19 cellular contexts compared by ENCODE assay signal in the genomic region with DNA sequence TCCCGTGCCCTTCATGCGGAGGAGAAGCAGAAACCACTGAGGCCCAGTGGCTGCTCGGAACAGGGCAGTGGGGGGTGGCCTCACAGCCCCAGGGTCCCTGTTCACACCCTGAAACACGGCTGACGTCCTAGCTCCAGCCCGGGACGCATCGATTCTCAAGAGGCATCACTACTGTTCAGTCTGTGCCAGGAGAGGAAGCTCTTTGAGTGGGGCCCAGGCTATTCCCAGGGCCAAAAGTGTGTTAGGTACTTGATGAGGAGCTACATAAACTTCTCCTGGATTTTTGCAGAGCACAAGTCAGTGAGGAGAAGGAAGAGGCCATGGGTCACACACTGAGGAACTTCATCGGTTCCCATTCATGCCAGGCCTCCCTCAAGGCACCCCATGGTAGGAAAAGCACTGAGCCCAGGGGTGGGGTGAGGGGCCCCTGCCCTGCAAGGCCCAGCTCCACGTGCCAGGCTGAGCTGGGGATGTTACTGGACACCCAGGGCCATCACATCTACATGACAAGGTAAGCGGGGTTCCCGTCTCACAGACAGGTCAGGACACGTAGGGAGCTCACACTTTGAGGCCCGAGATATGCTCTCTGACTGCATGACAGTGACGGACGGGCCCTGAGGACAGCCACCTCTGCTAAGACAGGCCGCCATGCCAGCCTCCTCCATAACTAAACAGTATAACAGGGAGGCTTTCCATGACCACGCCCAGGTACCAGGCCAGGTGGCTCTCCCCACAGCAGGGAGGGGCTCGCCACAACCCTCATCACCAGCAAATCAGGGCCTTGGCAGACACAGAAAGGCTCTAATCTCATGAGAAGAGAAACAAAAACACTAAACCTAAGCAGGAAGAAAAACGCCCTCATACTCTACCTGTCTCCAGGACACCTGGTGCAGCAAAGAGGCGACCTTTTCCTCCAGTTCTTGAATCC. TPM values are rescaled to one million over a fixed set of nuclear protein-coding genes. Genes with fewer than 3 reads are reported as not detected.
A peak's percentile ranks its signal among the peaks of the same experiment; 100 is the strongest.
DNase-seq lines count a peak whose midpoint lies in the region; ATAC-seq, FAIRE-seq and TF ChIP-seq lines count a peak whose summit lies in the region.
"Had no signal": no experiment of that assay in that cellular context is flagged by ENCODE, and none has a peak within 500 bp of the region (broad histone marks: within the 10 kb centered on the region; RNA-seq: fewer than 3 reads in every experiment).

No MANE protein-coding gene starts in this region.

- peaks cover 6 to 25% (median 10%) of the 10 kb centered on the region in 4 donors for H3K4me1 Mint-ChIP-seq in naive thymus-derived CD8-positive, alpha-beta T cell

- ATAC-seq in K562 (no peak), HG02981 (IDR thresholded peaks at IDR 0.05; ENCODE audit: unreplicated experiment) (no peak)
- no peak for ATAC-seq in naive thymus-derived CD8-positive, alpha-beta T cell
- ATAC-seq: left lung had no signal

- FAIRE-seq in D721Med (lab: Jason Lieb, UNC), result no peak
- FAIRE-seq in K562 (lab: Jason Lieb, UNC), result no peak
- FAIRE-seq: H1, HepG2, urothelium cell line had no signal

- no peak for TF ChIP-seq EP300 in K562 (IDR thresholded peaks at IDR 0.05; ENCODE audit: low read length)

- no peaks in the 10 kb centered on the region for H3K27me3 ChIP-seq in K562 (ENCODE audit: control insufficient read depth in 2 of 2, insufficient read depth in 2 of 2, low read length in 2 of 2)
- H3K27me3 ChIP-seq: left lung had no signal

- no peak overlapping the region for H2AFZ ChIP-seq in K562 (ENCODE audit: low read depth, low read length)

- intact Hi-C loops in K562 (cut with micrococcal nuclease), result no loop called here

- TF ChIP-seq POLR2A in K562 (conservative IDR thresholded peaks at IDR 0.05), result no peak

- peaks cover 0 to 61% (median 13%) of the 10 kb centered on the region in 3 donors for H3K36me3 Mint-ChIP-seq in naive thymus-derived CD8-positive, alpha-beta T cell

- H3K27ac Mint-ChIP-seq in naive thymus-derived CD8-positive, alpha-beta T cell, result peak overlapping the region in 6 of 10 donors; percentile 17 to 87 (median 50)
- H3K27ac Mint-ChIP-seq: nephron progenitor cell had no signal

- no peaks in the 10 kb centered on the region for H3K27me3 Mint-ChIP-seq in naive thymus-derived CD8-positive, alpha-beta T cell

- H3K4me2 ChIP-seq in K562 (ENCODE audit: insufficient read depth, low read length), result no peak overlapping the region

- no peak overlapping the region for H3K9ac ChIP-seq in K562 (ENCODE audit: insufficient read depth in 1 of 2, low read depth in 2 of 2, low read length in 2 of 2)

- no TSS peak for BruUV-seq in K562 (replicated peaks; lab: Mats Ljungman, UMichigan)

- no peak overlapping the region for H3K27ac ChIP-seq in K562 (ENCODE audit: extremely low read depth, low read depth, low read length)
- H3K27ac ChIP-seq: 22Rv1, left lung, VCaP had no signal

- POLR2A ChIA-PET in K562 (lab: Yijun Ruan, JAX), result interaction anchor here (0.6 to 1.1 kb wide), 4 partner anchors 12 to 164 kb away, joined by 3 to 5 read pairs (median 3); partner anchors contain the start of gene TNIP2
- POLR2A ChIA-PET in naive thymus-derived CD8-positive, alpha-beta T cell (lab: Charles Lee), result interaction anchor here (1.5 kb wide), 1 partner anchor 17 kb away, joined by 3 read pairs; no protein-coding TSS in a partner anchor

- no peaks in the 10 kb centered on the region; the same call in 1 of the 2 replicates for H4K20me1 ChIP-seq in K562 (replicated peaks; ENCODE audit: control insufficient read depth, insufficient read depth, low read length)

- TF ChIP-seq CTCF in D721Med (IDR thresholded peaks at IDR 0.05; ENCODE audit: insufficient read depth, missing control alignments) (no peak), K562 (IDR thresholded peaks at IDR 0.05 in 2 of 3, conservative IDR thresholded peaks at IDR 0.05 in 1 of 3; ENCODE audit: insufficient read depth in 2 of 3, low read depth in 1 of 3, low read length in 3 of 3) (no peak)

- whole genome bisulfite sequencing in K562 (ENCODE audit: insufficient coverage, low coverage, missing lambda C conversion rate), result 85% methylated on average over 21 of the region's 21 CpGs

- in situ Hi-C loops in K562 (cut with MboI), result no loop called here

- DNase-seq in DMS153 (lab: John Stamatoyannopoulos, UW) (peak; percentile 25), DMS153 treated with DMSO at 0.1 percent for 48 hours (lab: John Stamatoyannopoulos, UW; ENCODE audit: unreplicated experiment) (no peak), D721Med (ENCODE audit: insufficient read length, low spot score) (peak; percentile 10), K562 (ENCODE audit: extremely low read depth in 1 of 4, low spot score in 3 of 4) (no peak), NK-92 (lab: John Stamatoyannopoulos, UW; ENCODE audit: unreplicated experiment) (no peak)
- DNase-seq in naive thymus-derived CD8-positive, alpha-beta T cell, result no peak
- no peak for DNase-seq in stimulated activated naive CD4-positive, alpha-beta T cell treated with Interleukin-2 at 50 U/mL for 16 hours (lab: John Stamatoyannopoulos, UW)
- DNase-seq: activated CD8-positive, alpha-beta memory T cell treated with anti-CD3 and anti-CD28 coated beads, Interleukin-2, amount 50 U/mL, for 48 hours; dermis blood vessel endothelial cell; NCI-H1048; NCI-H345; nephron progenitor cell had no signal

- no peak for TF ChIP-seq RAD21 in K562 (CRISPR knock-in tag; conservative IDR thresholded peaks at IDR 0.05 in 1 of 2, IDR thresholded peaks at IDR 0.05 in 1 of 2)

- H3K4me1 ChIP-seq in K562 (replicated peaks in 1 of 2; ENCODE audit: control insufficient read depth in 2 of 2, insufficient read depth in 2 of 2, low read length in 2 of 2), result peaks cover 2 to 14% of the 10 kb centered on the region in 2 experiments; a peak in 4 of 5 replicates

- no peaks in the 10 kb centered on the region for H3K9me3 ChIP-seq in K562 (replicated peaks; ENCODE audit: control insufficient read depth, insufficient read depth, low read depth, low read length)
- H3K9me3 ChIP-seq: left lung had no signal

- H3K79me2 ChIP-seq in K562 (ENCODE audit: control insufficient read depth, insufficient read depth, low read length), result no peaks in the 10 kb centered on the region

- no peak overlapping the region for H3K4me3 ChIP-seq in K562
- H3K4me3 ChIP-seq: left lung had no signal

- H3K9me3 Mint-ChIP-seq in naive thymus-derived CD8-positive, alpha-beta T cell, result no peaks in the 10 kb centered on the region
- H3K9me3 Mint-ChIP-seq: nephron progenitor cell had no signal

- peaks cover 66% of the 10 kb centered on the region; the same call in 2 of the 3 replicates for H3K36me3 ChIP-seq in K562 (ENCODE audit: control insufficient read depth, insufficient read depth, low read length)

- no peaks in the 10 kb centered on the region for H3K9me1 ChIP-seq in K562 (ENCODE audit: control insufficient read depth, insufficient read depth, low read length)

- no peak overlapping the region for H3K4me3 Mint-ChIP-seq in naive thymus-derived CD8-positive, alpha-beta T cell
- H3K4me3 Mint-ChIP-seq: nephron progenitor cell had no signal

- CTCF ChIA-PET in K562 (lab: Yijun Ruan, JAX; ENCODE audit: low intra/inter-chr PET ratio), result no interaction called here

TF ChIP-seq in K562, 482 proteins besides CTCF, POLR2A, EP300 and RAD21:
- no peak for TF ChIP-seq ZNF347 (CRISPR knock-in tag; IDR thresholded peaks at IDR 0.05; ENCODE audit: low read depth)
- TF ChIP-seq POLR2G (IDR thresholded peaks at IDR 0.05; ENCODE audit: low read depth, low read length), result 0 out of 2 replicates have a peak, but pooled peaks have one; percentile 5

RNA-seq across cellular contexts. Expression of gene TNIP2, which starts 12.4 kb away (rescaled TPM):
- total RNA-seq in K562 (2011; cell fraction: chromatin; rRNA removed; ENCODE audit: low replicate concordance), result 24.5 and 78.1 TPM in 2 replicates
- 49.7 and 54.7 TPM in 2 replicates for total RNA-seq in K562 (2011; cell fraction: nucleolus; rRNA removed)
- 30.4 and 33.4 TPM in 2 replicates for total RNA-seq in K562 (2011; cell fraction: nucleoplasm; rRNA removed)
- total RNA-seq in K562 (2014; rRNA removed) (42.6 and 46.7 TPM in 2 replicates), K562 (2014; rRNA removed; fragmentation: Illumina TruSeq; extraction: Trizol) (11.6 and 13.1 TPM in 2 replicates), K562 (2015; rRNA removed; fragmentation: Illumina TruSeq; extraction: Trizol) (19.5 and 21.9 TPM in 2 replicates), K562 (2021) (32.2 and 35.8 TPM in 2 replicates)
- polyA plus RNA-seq in K562 (2011; rRNA removed) (17.5 and 21.8 TPM in 2 replicates), K562 (2014; fragmentation: Illumina TruSeq; extraction: Trizol) (12.1 and 18.3 TPM in 2 replicates), K562 (2014; fragmentation: Nextera tagmentation; extraction: Ambion mirVana) (1 to 10 TPM in 1 of 2 experiments, under 1 TPM in 1; 0.61 to 1.1 TPM), K562 (2014; rRNA removed) (38.1 and 38.2 TPM in 2 replicates)
- 16.5 and 28.2 TPM in 2 replicates for polyA plus RNA-seq in K562 (2011; cell fraction: cytosol; rRNA removed)
- 49.0 and 90.0 TPM in 2 replicates for polyA plus RNA-seq in K562 (2011; cell fraction: nucleus; rRNA removed)
- polyA plus RNA-seq in K562 (2012), result 30.8 and 32.9 TPM in 2 replicates
- 10.0 and 16.8 TPM in 2 replicates for polyA minus RNA-seq in K562 (2011; rRNA and poly(A)+ RNA removed)
- 13.7 and 14.7 TPM in 2 replicates for polyA minus RNA-seq in K562 (2011; cell fraction: cytosol; rRNA and poly(A)+ RNA removed)
- 16.4 and 17.5 TPM in 2 replicates for polyA minus RNA-seq in K562 (2011; cell fraction: nucleus; rRNA and poly(A)+ RNA removed)
- 10 to 100 TPM; 48.1 to 48.4 TPM for total RNA-seq in naive thymus-derived CD8-positive, alpha-beta T cell
- 10 to 100 TPM; 34.2 to 52.5 (median 43.5) TPM for polyA plus RNA-seq in naive thymus-derived CD8-positive, alpha-beta T cell

RNA-seq across cellular contexts. Expression of gene SH3BP2, which starts 49.1 kb away (rescaled TPM):
- total RNA-seq in K562 (2011; cell fraction: chromatin; rRNA removed; ENCODE audit: low replicate concordance), result 49.1 and 137 TPM in 2 replicates
- total RNA-seq in K562 (2011; cell fraction: nucleolus; rRNA removed), result 57.9 and 62.0 TPM in 2 replicates
- total RNA-seq in K562 (2011; cell fraction: nucleoplasm; rRNA removed), result 59.4 and 93.7 TPM in 2 replicates
- total RNA-seq in K562 (2014; rRNA removed) (9.7 and 15.9 TPM in 2 replicates), K562 (2014; rRNA removed; fragmentation: Illumina TruSeq; extraction: Trizol) (3.7 and 3.9 TPM in 2 replicates), K562 (2015; rRNA removed; fragmentation: Illumina TruSeq; extraction: Trizol) (3.5 and 5.6 TPM in 2 replicates), K562 (2021) (10.8 and 16.0 TPM in 2 replicates)
- polyA plus RNA-seq in K562 (2011; rRNA removed) (9.6 and 13.9 TPM in 2 replicates), K562 (2014; fragmentation: Illumina TruSeq; extraction: Trizol) (5.1 and 10.9 TPM in 2 replicates), K562 (2014; fragmentation: Nextera tagmentation; extraction: Ambion mirVana) (under 1 TPM; 0.34 to 0.72 TPM), K562 (2014; rRNA removed) (14.2 and 17.6 TPM in 2 replicates)
- polyA plus RNA-seq in K562 (2011; cell fraction: cytosol; rRNA removed), result 10.6 and 10.7 TPM in 2 replicates
- polyA plus RNA-seq in K562 (2011; cell fraction: nucleus; rRNA removed), result 88.6 and 117 TPM in 2 replicates
- 4.4 and 18.7 TPM in 2 replicates for polyA plus RNA-seq in K562 (2012)
- polyA minus RNA-seq in K562 (2011; rRNA and poly(A)+ RNA removed), result 18.0 and 41.6 TPM in 2 replicates
- 5.7 and 10.8 TPM in 2 replicates for polyA minus RNA-seq in K562 (2011; cell fraction: cytosol; rRNA and poly(A)+ RNA removed)
- 26.8 and 33.3 TPM in 2 replicates for polyA minus RNA-seq in K562 (2011; cell fraction: nucleus; rRNA and poly(A)+ RNA removed)
- total RNA-seq in naive thymus-derived CD8-positive, alpha-beta T cell, result 10 to 100 TPM; 27.8 to 28.3 TPM
- 10 to 100 TPM in 1 of 3 donors, 1 to 10 TPM in 2; 4.8 to 10.8 (median 5.4) TPM for polyA plus RNA-seq in naive thymus-derived CD8-positive, alpha-beta T cell

Comparison
In these comparisons a context has a peak if more than half of its experiments do, and no peak if none do; other contexts are left out.
1. DNase-seq: peak in DMS153 (single experiment) and D721Med (single experiment); none in DMS153 treated with DMSO at 0.1 percent for 48 hours (single experiment), K562 (0 of 4), naive thymus-derived CD8-positive, alpha-beta T cell (0 of 10), NK-92 (single experiment) and stimulated activated naive CD4-positive, alpha-beta T cell treated with Interleukin-2 at 50 U/mL for 16 hours (single experiment).